Comparison of ENCODE assay signal across 25 cellular contexts in the genomic region with DNA sequence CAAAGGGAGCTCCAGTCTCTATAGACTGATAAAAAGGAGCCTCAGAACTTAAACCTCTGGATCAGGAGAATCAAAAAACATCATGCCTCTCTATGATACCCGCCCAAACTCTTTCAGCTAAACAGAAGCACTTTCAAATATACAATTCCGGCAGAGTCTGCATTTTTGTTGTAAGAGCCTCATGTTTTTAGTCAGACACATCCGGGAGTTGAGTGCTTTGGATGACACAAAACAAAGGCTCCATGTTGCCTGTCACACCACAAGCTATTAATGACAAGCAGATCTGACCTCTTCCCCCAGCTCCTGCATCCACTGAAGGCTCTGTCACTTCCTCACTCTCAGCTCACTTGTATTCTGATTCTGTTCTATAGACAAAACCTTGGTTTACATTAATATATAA. TPM values are rescaled to one million over a fixed set of nuclear protein-coding genes. Genes with fewer than 3 reads are reported as not detected.
DNase-seq lines count a peak whose midpoint lies in the region; ATAC-seq and TF ChIP-seq lines count a peak whose summit lies in the region.
"Had no signal": no experiment of that assay in that cellular context is flagged by ENCODE, and none has a peak within 500 bp of the region (broad histone marks: within the 10 kb centered on the region; RNA-seq: fewer than 3 reads in every experiment).

No MANE protein-coding gene starts in this region.

- H3K36me3 ChIP-seq in brain microvascular endothelial cell (replicated peaks) (no peaks in the 10 kb centered on the region), osteoblast (ENCODE audit: insufficient read depth, low read length) (no peaks in the 10 kb centered on the region), MG63 (no peaks in the 10 kb centered on the region)
- H3K36me3 ChIP-seq: BE2C, colonic mucosa, stomach, upper lobe of left lung had no signal

- H3K4me3 ChIP-seq in brain microvascular endothelial cell (ENCODE audit: low read depth, low read length): no peak overlapping the region
- no peak overlapping the region for H3K4me3 ChIP-seq in osteoblast (ENCODE audit: insufficient read depth, low read length)
- H3K4me3 ChIP-seq in MG63: no peak overlapping the region
- H3K4me3 ChIP-seq: colonic mucosa, skin epidermis, stomach, upper lobe of left lung had no signal

- H3K4me1 Mint-ChIP-seq in T-helper 17 cell: no peaks in the 10 kb centered on the region
- H3K4me1 Mint-ChIP-seq: natural killer cell had no signal

- peak overlapping the region; percentile 39 for H2AFZ ChIP-seq in osteoblast (ENCODE audit: low read length)

- TF ChIP-seq CTCF in brain microvascular endothelial cell (IDR thresholded peaks at IDR 0.05; ENCODE audit: low read depth, low read length, missing control alignments) (no peak), osteoblast (IDR thresholded peaks at IDR 0.05; ENCODE audit: extremely low read depth, low read depth, low read length) (no peak)

- H3K9me3 ChIP-seq in osteoblast (ENCODE audit: low read depth, low read length) (no peaks in the 10 kb centered on the region), T-helper 17 cell (ENCODE audit: control insufficient read depth, low read length, poor library complexity, severe bottlenecking) (peaks cover 2% of the 10 kb centered on the region), MG63 (no peaks in the 10 kb centered on the region)
- H3K9me3 ChIP-seq: BE2C, colonic mucosa, stomach, upper lobe of left lung had no signal

- no peak overlapping the region for H3K4me3 Mint-ChIP-seq in T-helper 17 cell
- H3K4me3 Mint-ChIP-seq: activated T-cell treated with anti-CD3 and anti-CD28 coated beads, Interleukin-2, amount 50 U/mL, for 72 hours; natural killer cell had no signal

- H3K27me3 ChIP-seq in brain microvascular endothelial cell (replicated peaks): no peaks in the 10 kb centered on the region
- no peaks in the 10 kb centered on the region for H3K27me3 ChIP-seq in osteoblast (ENCODE audit: insufficient read depth, low read length)
- no peaks in the 10 kb centered on the region for H3K27me3 ChIP-seq in MG63
- H3K27me3 ChIP-seq: BE2C, colonic mucosa, stomach, upper lobe of left lung had no signal

- H3K79me2 ChIP-seq in osteoblast (ENCODE audit: insufficient read depth, low read length): no peaks in the 10 kb centered on the region

- no peaks in the 10 kb centered on the region for H3K27me3 Mint-ChIP-seq in T-helper 17 cell

- ATAC-seq in T-helper 17 cell (no peak), GM21423 (IDR thresholded peaks at IDR 0.05; ENCODE audit: unreplicated experiment) (no peak)
- ATAC-seq: activated naive CD4-positive, alpha-beta T cell treated with anti-CD3 and anti-CD28 coated beads, Interleukin-2, amount 50 U/mL, for 72 hours; natural killer cell; Panc1 had no signal

- in situ Hi-C loops in brain microvascular endothelial cell (cut with HindIII; ENCODE audit: low pct_ligation_motif_present, low sequenced_read_pairs): no loop called here

- peaks cover 10% of the 10 kb centered on the region for H3K4me1 ChIP-seq in osteoblast (ENCODE audit: insufficient read depth, low read length)
- H3K4me1 ChIP-seq: BE2C, colonic mucosa, upper lobe of left lung had no signal

- H3K36me3 Mint-ChIP-seq in T-helper 17 cell (ENCODE audit: low read depth): no peaks in the 10 kb centered on the region
- H3K36me3 Mint-ChIP-seq: activated naive CD4-positive, alpha-beta T cell treated with anti-CD3 and anti-CD28 coated beads, Interleukin-2, amount 50 U/mL, for 72 hours; natural killer cell had no signal

- DNase-seq in EL: peak; percentile 21
- peak; percentile 54 for DNase-seq in NCI-H146 treated with DMSO at 0.1 percent for 48 hours (lab: John Stamatoyannopoulos, UW; ENCODE audit: unreplicated experiment)
- DNase-seq in brain microvascular endothelial cell: peak; percentile 25
- DNase-seq in osteoblast (ENCODE audit: insufficient read length, low spot score, missing footprints): no peak
- DNase-seq in T-helper 17 cell: no peak
- DNase-seq in MG63: no peak
- DNase-seq: activated T-cell treated with anti-CD3 and anti-CD28 coated beads, Interleukin-2, amount 50 U/mL, for 72 hours; BE2C; Calu3; colonic mucosa; hippocampal formation; kidney; mesendoderm; natural killer cell; NCI-H1105; NCI-H2171 treated with DMSO at 0.1 percent for 48 hours; stimulated activated CD4-positive, alpha-beta T cell treated with anti-CD3 and anti-CD28 coated beads, Interleukin-2, amount 100 ng/mL, for 48 hours; stomach; upper lobe of left lung had no signal

- no peak overlapping the region for H3K4me2 ChIP-seq in osteoblast (ENCODE audit: insufficient read depth, low read length)

- no peaks in the 10 kb centered on the region for H4K20me1 ChIP-seq in osteoblast (ENCODE audit: insufficient read depth, low read length)

- H3K27ac ChIP-seq in brain microvascular endothelial cell (no peak overlapping the region), osteoblast (ENCODE audit: low read depth, low read length) (no peak overlapping the region)
- H3K27ac ChIP-seq: colonic mucosa, skin epidermis, stomach, upper lobe of left lung had no signal

- H3K27ac Mint-ChIP-seq in T-helper 17 cell: no peak overlapping the region
- H3K27ac Mint-ChIP-seq: activated naive CD4-positive, alpha-beta T cell treated with anti-CD3 and anti-CD28 coated beads, Interleukin-2, amount 50 U/mL, for 72 hours; activated T-cell treated with anti-CD3 and anti-CD28 coated beads, Interleukin-2, amount 50 U/mL, for 72 hours; natural killer cell had no signal

RNA-seq across cellular contexts. Expression of a gene that starts 33.2 kb away (rescaled TPM):
- total RNA-seq in osteoblast: not detected in 2 replicates
- 1 to 10 TPM in 1 of 2 donors, not detected in 1; 1.6 TPM for total RNA-seq in T-helper 17 cell
- total RNA-seq in MG63 (2014; rRNA removed; shearing (Covaris generic); ENCODE audit: low replicate concordance): not detected in 2 replicates
- total RNA-seq: activated CD8-positive, alpha-beta memory T cell treated with anti-CD3 and anti-CD28 coated beads for 36 hours; activated naive CD4-positive, alpha-beta T cell treated with anti-CD3 and anti-CD28 coated beads, Interleukin-2, amount 50 U/mL, for 72 hours; activated T-cell treated with anti-CD3 and anti-CD28 coated beads, Interleukin-2, amount 50 U/mL, for 72 hours; pulmonary artery endothelial cell had no signal

Comparison
In these comparisons a context has a peak if more than half of its experiments do, and no peak if none do; other contexts are left out.
1. DNase-seq: peak in EL (single experiment), NCI-H146 treated with DMSO at 0.1 percent for 48 hours (single experiment) and brain microvascular endothelial cell (single experiment); none in osteoblast (single experiment), T-helper 17 cell (0 of 3) and MG63 (single experiment).